In the genomic region with DNA sequence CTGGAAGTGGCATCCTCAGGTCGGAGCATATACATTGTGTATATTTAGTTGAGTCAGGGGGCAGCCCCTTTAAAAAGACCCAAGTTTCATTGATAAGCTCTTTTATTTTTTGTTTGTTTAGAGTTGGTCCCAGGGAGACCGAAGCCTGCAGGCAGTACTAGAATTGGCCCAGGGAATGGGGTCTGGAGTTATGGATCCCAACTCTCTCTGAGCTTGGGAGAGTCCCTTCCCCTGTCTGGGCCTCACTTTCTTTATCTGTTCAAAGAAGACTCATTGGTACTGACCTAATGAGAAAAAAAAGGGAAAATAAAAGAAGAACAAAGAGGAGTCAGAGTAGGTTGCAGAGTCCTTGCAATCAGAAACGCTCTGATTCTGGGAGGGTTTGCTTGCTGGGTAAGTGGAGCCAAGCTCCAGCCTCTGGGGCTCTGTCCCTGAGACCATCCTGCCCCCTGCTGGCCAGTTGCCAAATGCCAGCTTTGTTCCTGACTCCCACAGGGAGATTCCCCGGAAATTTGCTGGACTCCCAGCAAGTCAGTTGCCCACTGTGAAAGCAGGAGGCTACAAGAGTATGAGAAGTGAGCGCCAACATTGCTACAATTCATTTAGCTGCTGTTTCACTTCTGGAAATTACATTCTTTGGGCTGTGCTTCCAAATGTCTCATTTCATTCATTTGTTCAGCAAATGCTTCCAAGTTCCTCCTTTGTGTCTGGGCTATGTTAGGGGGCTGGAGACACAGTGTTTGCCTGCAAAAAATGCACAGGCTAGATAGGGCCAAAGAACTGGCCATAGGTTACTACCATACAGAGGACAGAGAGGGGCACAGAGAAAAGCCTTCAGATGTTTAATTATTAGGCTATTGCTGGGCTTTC, we compare ENCODE assay signal across 1 cellular context.
A peak's percentile ranks its signal among the peaks of the same experiment; 100 is the strongest.
TF ChIP-seq lines count a peak whose summit lies in the region.

No MANE protein-coding gene starts in this region.

TF ChIP-seq in HepG2, 621 proteins besides CTCF, POLR2A, EP300 and RAD21 (continued from another document):
- TF ChIP-seq, protein P1, sequence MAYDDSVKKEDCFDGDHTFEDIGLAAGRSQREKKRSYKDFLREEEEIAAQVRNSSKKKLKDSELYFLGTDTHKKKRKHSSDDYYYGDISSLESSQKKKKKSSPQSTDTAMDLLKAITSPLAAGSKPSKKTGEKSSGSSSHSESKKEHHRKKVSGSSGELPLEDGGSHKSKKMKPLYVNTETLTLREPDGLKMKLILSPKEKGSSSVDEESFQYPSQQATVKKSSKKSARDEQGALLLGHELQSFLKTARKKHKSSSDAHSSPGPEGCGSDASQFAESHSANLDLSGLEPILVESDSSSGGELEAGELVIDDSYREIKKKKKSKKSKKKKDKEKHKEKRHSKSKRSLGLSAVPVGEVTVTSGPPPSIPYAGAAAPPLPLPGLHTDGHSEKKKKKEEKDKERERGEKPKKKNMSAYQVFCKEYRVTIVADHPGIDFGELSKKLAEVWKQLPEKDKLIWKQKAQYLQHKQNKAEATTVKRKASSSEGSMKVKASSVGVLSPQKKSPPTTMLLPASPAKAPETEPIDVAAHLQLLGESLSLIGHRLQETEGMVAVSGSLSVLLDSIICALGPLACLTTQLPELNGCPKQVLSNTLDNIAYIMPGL (CRISPR knock-in tag; IDR thresholded peaks at IDR 0.05; ENCODE audit: borderline replicate concordance in 1 of 2, low read depth in 1 of 2): 0 out of 4 replicates have a peak, but pooled peaks of 1 of the 2 experiments have one; percentile 34
- TF ChIP-seq STAG1 (CRISPR knock-in tag; IDR thresholded peaks at IDR 0.05) (peak; percentile 87), HES4 (CRISPR knock-in tag; IDR thresholded peaks at IDR 0.05; ENCODE audit: borderline replicate concordance) (no peak), SMC3 (IDR thresholded peaks at IDR 0.05; ENCODE audit: low read length) (peak; percentile 48; the same call in 1 of the 2 replicates), HOXA5 (CRISPR knock-in tag; IDR thresholded peaks at IDR 0.05) (0 out of 2 replicates have a peak, but pooled peaks have one; percentile 43), BHLHE40 (IDR thresholded peaks at IDR 0.05; ENCODE audit: low read length) (no peak), ESRRA (CRISPR knock-in tag; IDR thresholded peaks at IDR 0.05; ENCODE audit: low read depth) (no peak), SP2 (CRISPR knock-in tag; IDR thresholded peaks at IDR 0.05) (no peak), ZNF619 (CRISPR knock-in tag; IDR thresholded peaks at IDR 0.05) (no peak), TAF15 (IDR thresholded peaks at IDR 0.05; ENCODE audit: low read depth, low read length, poor library complexity, severe bottlenecking) (no peak), ZMAT3 (CRISPR knock-in tag; conservative IDR thresholded peaks at IDR 0.05) (no peak), ZNF253 (CRISPR knock-in tag; IDR thresholded peaks at IDR 0.05; ENCODE audit: borderline replicate concordance) (no peak)
